In the genomic region with DNA sequence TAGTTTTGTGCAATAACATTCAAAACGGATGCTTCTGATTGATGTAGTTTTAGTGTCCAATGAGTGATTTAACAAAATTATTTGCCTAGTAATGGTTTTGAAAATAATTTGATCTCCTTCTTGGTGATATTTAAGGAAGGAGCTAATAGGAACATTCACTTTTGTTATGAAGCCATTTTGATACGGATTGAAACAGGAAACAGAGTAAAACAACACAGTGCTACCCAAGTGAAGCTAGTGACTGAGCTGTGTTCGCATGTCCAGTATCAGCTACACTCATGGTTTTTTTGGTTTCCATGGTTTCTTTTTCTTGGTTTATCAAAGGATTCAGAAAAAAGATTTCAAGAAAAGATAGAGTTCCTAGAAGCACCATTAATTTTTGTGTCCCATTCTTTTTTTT, we compare ENCODE assay signal across 13 cellular contexts. TPM values are rescaled to one million over a fixed set of nuclear protein-coding genes. Genes with fewer than 3 reads are reported as not detected.
A peak's percentile ranks its signal among the peaks of the same experiment; 100 is the strongest.
DNase-seq lines count a peak whose midpoint lies in the region; ATAC-seq and TF ChIP-seq lines count a peak whose summit lies in the region.
"Had no signal": no experiment of that assay in that cellular context is flagged by ENCODE, and none has a peak within 500 bp of the region (broad histone marks: within the 10 kb centered on the region; RNA-seq: fewer than 3 reads in every experiment).

No MANE protein-coding gene starts in this region.

- no peak for DNase-seq in activated T-cell treated with anti-CD3 and anti-CD28 coated beads, Interleukin-2, amount 50 U/mL, for 4 hours
- DNase-seq in activated T-cell treated with anti-CD3 and anti-CD28 coated beads, Interleukin-2, amount 50 U/mL, for 1 hour: no peak
- DNase-seq in esophagus muscularis mucosa (ENCODE audit: extremely low spot score) (no peak), NCI-H1417 (lab: John Stamatoyannopoulos, UW) (no peak), NAMALWA (ENCODE audit: low spot score) (no peak)
- no peak for DNase-seq in stimulated activated naive CD8-positive, alpha-beta T cell treated with anti-CD3 and anti-CD28 coated beads, Interleukin-15, amount 100 ng/mL, for 72 hours
- DNase-seq: effector CD8-positive, alpha-beta T cell; islet precursor cell; NCI-H2227 treated with DMSO at 0.1 percent for 48 hours; nephron progenitor cell had no signal

- peak overlapping the region in 3 of 4 donors; percentile 10 to 54 (median 48) for H3K27ac ChIP-seq in esophagus muscularis mucosa (replicated peaks in 1 of 4)

- H3K9me3 Mint-ChIP-seq in activated T-cell treated with anti-CD3 and anti-CD28 coated beads, Interleukin-2, amount 50 U/mL, for 4 hours: peaks cover 6% of the 10 kb centered on the region
- peaks cover 12% of the 10 kb centered on the region for H3K9me3 Mint-ChIP-seq in T-helper 1 cell treated with Interleukin-12 subunit alpha and Interleukin-12 subunit beta and Interleukin-4 antibody, amounts not matched to agents 30 μg/mL and 1 μg/mL, for 36 hours
- H3K9me3 Mint-ChIP-seq in stimulated activated naive CD8-positive, alpha-beta T cell treated with anti-CD3 and anti-CD28 coated beads, Interleukin-15, amount 100 ng/mL, for 72 hours: peaks cover 0 to 3% of the 10 kb centered on the region in 2 donors

- peaks cover 0 to 21% (median 9%) of the 10 kb centered on the region in 4 donors for H3K4me1 ChIP-seq in esophagus muscularis mucosa

- H3K4me1 Mint-ChIP-seq in activated T-cell treated with anti-CD3 and anti-CD28 coated beads, Interleukin-2, amount 50 U/mL, for 4 hours (ENCODE audit: low read depth): peaks cover 76% of the 10 kb centered on the region
- peaks cover 47% of the 10 kb centered on the region for H3K4me1 Mint-ChIP-seq in T-helper 1 cell treated with Interleukin-12 subunit alpha and Interleukin-12 subunit beta and Interleukin-4 antibody, amounts not matched to agents 30 μg/mL and 1 μg/mL, for 36 hours (ENCODE audit: low read depth)
- H3K4me1 Mint-ChIP-seq in stimulated activated naive CD8-positive, alpha-beta T cell treated with anti-CD3 and anti-CD28 coated beads, Interleukin-15, amount 100 ng/mL, for 72 hours: peaks cover 63% of the 10 kb centered on the region
- H3K4me1 Mint-ChIP-seq: nephron progenitor cell had no signal

- no peaks in the 10 kb centered on the region for H3K9me3 ChIP-seq in esophagus muscularis mucosa

- no peaks in the 10 kb centered on the region for H3K27me3 ChIP-seq in esophagus muscularis mucosa

- ATAC-seq in activated T-cell treated with anti-CD3 and anti-CD28 coated beads, Interleukin-2, amount 50 U/mL, for 4 hours: peak; percentile 49 to 52
- peak; percentile 74 for ATAC-seq in stimulated activated naive CD8-positive, alpha-beta T cell treated with anti-CD3 and anti-CD28 coated beads, Interleukin-15, amount 100 ng/mL, for 72 hours
- ATAC-seq in HG03457 (IDR thresholded peaks at IDR 0.05; ENCODE audit: unreplicated experiment): no peak

- TF ChIP-seq POLR2A in esophagus muscularis mucosa (IDR thresholded peaks at IDR 0.05; ENCODE audit: low read depth): no peak

- 69% methylated on average over 3 of the region's 3 CpGs for WGBS in esophagus muscularis mucosa

- peak overlapping the region; percentile 85 for H3K27ac Mint-ChIP-seq in T-helper 1 cell treated with Interleukin-12 subunit alpha and Interleukin-12 subunit beta and Interleukin-4 antibody, amounts not matched to agents 30 μg/mL and 1 μg/mL, for 36 hours
- H3K27ac Mint-ChIP-seq in stimulated activated naive CD8-positive, alpha-beta T cell treated with anti-CD3 and anti-CD28 coated beads, Interleukin-15, amount 100 ng/mL, for 72 hours: peak overlapping the region; percentile 93 to 95
- H3K27ac Mint-ChIP-seq: nephron progenitor cell had no signal

- intact Hi-C loops in esophagus muscularis mucosa (cut with DNase I): no loop called here

- H3K4me3 Mint-ChIP-seq in activated T-cell treated with anti-CD3 and anti-CD28 coated beads, Interleukin-2, amount 50 U/mL, for 4 hours: peak overlapping the region; percentile 81
- H3K4me3 Mint-ChIP-seq in T-helper 1 cell treated with Interleukin-12 subunit alpha and Interleukin-12 subunit beta and Interleukin-4 antibody, amounts not matched to agents 30 μg/mL and 1 μg/mL, for 36 hours: peak overlapping the region; percentile 59
- H3K4me3 Mint-ChIP-seq in stimulated activated naive CD8-positive, alpha-beta T cell treated with anti-CD3 and anti-CD28 coated beads, Interleukin-15, amount 100 ng/mL, for 72 hours: peak overlapping the region; percentile 64 to 70
- H3K4me3 Mint-ChIP-seq: nephron progenitor cell had no signal

- H3K36me3 Mint-ChIP-seq in activated T-cell treated with anti-CD3 and anti-CD28 coated beads, Interleukin-2, amount 50 U/mL, for 4 hours (ENCODE audit: insufficient read depth): peaks cover 7% of the 10 kb centered on the region
- peaks cover 43% of the 10 kb centered on the region for H3K36me3 Mint-ChIP-seq in T-helper 1 cell treated with Interleukin-12 subunit alpha and Interleukin-12 subunit beta and Interleukin-4 antibody, amounts not matched to agents 30 μg/mL and 1 μg/mL, for 36 hours (ENCODE audit: low read depth)

- H3K27me3 Mint-ChIP-seq in activated T-cell treated with anti-CD3 and anti-CD28 coated beads, Interleukin-2, amount 50 U/mL, for 4 hours (ENCODE audit: low read depth): no peaks in the 10 kb centered on the region
- H3K27me3 Mint-ChIP-seq in T-helper 1 cell treated with Interleukin-12 subunit alpha and Interleukin-12 subunit beta and Interleukin-4 antibody, amounts not matched to agents 30 μg/mL and 1 μg/mL, for 36 hours (ENCODE audit: low read depth): no peaks in the 10 kb centered on the region
- H3K27me3 Mint-ChIP-seq in stimulated activated naive CD8-positive, alpha-beta T cell treated with anti-CD3 and anti-CD28 coated beads, Interleukin-15, amount 100 ng/mL, for 72 hours: no peaks in the 10 kb centered on the region

- peaks cover 0 to 11% (median 5%) of the 10 kb centered on the region in 4 donors for H3K36me3 ChIP-seq in esophagus muscularis mucosa

- H3K4me3 ChIP-seq in esophagus muscularis mucosa: no peak overlapping the region
- H3K4me3 ChIP-seq: smooth muscle cell had no signal

- TF ChIP-seq EP300 in esophagus muscularis mucosa (IDR thresholded peaks at IDR 0.05): no peak

- no peak for TF ChIP-seq CTCF in esophagus muscularis mucosa (IDR thresholded peaks at IDR 0.05)

RNA-seq across cellular contexts. Expression of a gene that starts 40.1 kb away (rescaled TPM):
- total RNA-seq in activated T-cell treated with anti-CD3 and anti-CD28 coated beads, Interleukin-2, amount 50 U/mL, for 4 hours: 10 to 100 TPM; 16.6 to 20.9 (median 17.7) TPM
- total RNA-seq in esophagus muscularis mucosa: 100 to 1,000 TPM; 294 to 426 (median 337) TPM

RNA-seq across cellular contexts. Expression of a gene that starts 42.0 kb away (rescaled TPM):
- total RNA-seq in activated T-cell treated with anti-CD3 and anti-CD28 coated beads, Interleukin-2, amount 50 U/mL, for 4 hours: 10 to 100 TPM; 17.8 to 19.9 (median 18.6) TPM
- total RNA-seq in esophagus muscularis mucosa: 10 to 100 TPM; 38.9 to 56.5 (median 44.9) TPM

Comparison
In these comparisons a context has a peak if more than half of its experiments do, and no peak if none do; other contexts are left out.
1. RNA of a gene that starts 40.1 kb away (total RNA-seq): 294 to 426 TPM in esophagus muscularis mucosa; 16.6 to 20.9 TPM in activated T-cell treated with anti-CD3 and anti-CD28 coated beads, Interleukin-2, amount 50 U/mL, for 4 hours; every median in the first group is over 10 times any median in the second.
2. Peak in every context shown above with its lines, with median percentiles within 50 percentile points of each other: H3K4me3 Mint-ChIP-seq.